Comparison of ENCODE assay signal across 16 cellular contexts in the genomic region with DNA sequence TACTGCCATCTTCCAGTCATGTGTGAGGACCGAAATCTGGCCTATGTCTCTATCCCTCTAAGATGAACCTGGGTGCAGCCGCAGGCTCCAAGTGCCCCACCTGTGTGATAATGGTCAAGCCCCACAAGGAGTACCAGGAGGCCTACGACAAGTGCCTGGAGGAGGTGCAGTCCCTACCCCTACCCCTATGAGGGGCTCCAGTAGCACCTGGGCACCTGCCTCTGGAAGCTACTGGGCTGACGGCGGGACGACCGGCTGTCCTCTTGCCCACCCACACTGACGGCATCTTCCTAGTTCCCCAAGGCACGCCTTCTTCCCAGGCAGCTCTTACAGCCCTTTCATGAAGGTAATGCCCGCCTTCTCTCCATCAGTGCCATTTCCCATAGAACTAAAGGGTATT. TPM values are rescaled to one million over a fixed set of nuclear protein-coding genes. Genes with fewer than 3 reads are reported as not detected.
DNase-seq lines count a peak whose midpoint lies in the region; ATAC-seq and TF ChIP-seq lines count a peak whose summit lies in the region.
"Had no signal": no experiment of that assay in that cellular context is flagged by ENCODE, and none has a peak within 500 bp of the region (broad histone marks: within the 10 kb centered on the region; RNA-seq: fewer than 3 reads in every experiment).

No MANE protein-coding gene starts in this region.

- TF ChIP-seq CTCF in PC-9 (conservative IDR thresholded peaks at IDR 0.05), result no peak

- CTCF ChIA-PET in PC-9 (lab: Charles Lee), result no interaction called here

- no peaks in the 10 kb centered on the region for H3K9me3 Mint-ChIP-seq in stimulated activated memory B cell treated with anti-CD40 and anti-IgM and Interleukin-4, amounts not matched to agents 10 μg/mL and 1 μg/mL and 100 μg/mL, for 72 hours
- H3K9me3 Mint-ChIP-seq: CD4-positive, alpha-beta T cell; HFFc6 had no signal

- H3K4me3 Mint-ChIP-seq in stimulated activated memory B cell treated with anti-CD40 and anti-IgM and Interleukin-4, amounts not matched to agents 10 μg/mL and 1 μg/mL and 100 μg/mL, for 72 hours, result no peak overlapping the region
- H3K4me3 Mint-ChIP-seq: B cell; CD4-positive, alpha-beta T cell; HFFc6 had no signal

- peak; percentile 24 for ATAC-seq in stimulated activated memory B cell treated with anti-CD40 and anti-IgM and Interleukin-4, amounts not matched to agents 10 μg/mL and 1 μg/mL and 100 μg/mL, for 72 hours
- ATAC-seq: K562 had no signal

- no peak overlapping the region for H3K4me2 ChIP-seq in PC-9

- intact Hi-C loops in PC-9 (cut with micrococcal nuclease; ENCODE audit: unreplicated experiment), result loop anchor here (5.0 kb wide), 1 partner anchor 186 kb away; a partner anchor contains a TSS

- no peaks in the 10 kb centered on the region for H3K4me1 Mint-ChIP-seq in stimulated activated memory B cell treated with anti-CD40 and anti-IgM and Interleukin-4, amounts not matched to agents 10 μg/mL and 1 μg/mL and 100 μg/mL, for 72 hours
- H3K4me1 Mint-ChIP-seq: B cell had no signal

- H3K9me3 ChIP-seq in PC-9 (ENCODE audit: insufficient read depth, low read depth), result no peaks in the 10 kb centered on the region
- H3K9me3 ChIP-seq: HAP-1 had no signal

- H3K4me3 ChIP-seq in H7 (ENCODE audit: insufficient read depth, low read depth, low read length) (no peak overlapping the region), PC-9 (no peak overlapping the region)
- H3K4me3 ChIP-seq: HAP-1, K562 had no signal

- no peaks in the 10 kb centered on the region for H3K27me3 Mint-ChIP-seq in stimulated activated memory B cell treated with anti-CD40 and anti-IgM and Interleukin-4, amounts not matched to agents 10 μg/mL and 1 μg/mL and 100 μg/mL, for 72 hours

- no TSS peak for BruUV-seq in PC-9 (replicated peaks; lab: Mats Ljungman, UMichigan)

- H3K27ac ChIP-seq in PC-9, result 0 out of 2 replicates have a peak overlapping the region, but pooled peaks have one; percentile 90

- peaks cover 22% of the 10 kb centered on the region for H3F3A ChIP-seq in PC-9 (ENCODE audit: insufficient read depth, low read depth)

- DNase-seq in H7 (peak; percentile 68), PC-9 (no peak), iPS-NIHi11 (ENCODE audit: low spot score) (peak; percentile 39), SHP77 treated with DMSO at 0.1 percent for 48 hours (lab: John Stamatoyannopoulos, UW) (no peak), NCI-H2107 treated with DMSO at 0.1 percent for 48 hours (lab: John Stamatoyannopoulos, UW; ENCODE audit: unreplicated experiment) (no peak), HuH-7 (ENCODE audit: low spot score) (no peak)
- DNase-seq: C1 segment of cervical spinal cord; Calu3; CD4-positive, alpha-beta T cell; DMS79; HFFc6 had no signal

- H3K9me2 ChIP-seq in PC-9 (ENCODE audit: insufficient read depth), result no peaks in the 10 kb centered on the region

- H2AFZ ChIP-seq in PC-9, result no peak overlapping the region

- no peaks in the 10 kb centered on the region for H3K27me3 ChIP-seq in H7 (ENCODE audit: control insufficient read depth, insufficient read depth, low read length)
- H3K27me3 ChIP-seq in PC-9 (ENCODE audit: insufficient read depth, low read depth), result no peaks in the 10 kb centered on the region

- H3K36me3 ChIP-seq in H7 (replicated peaks; ENCODE audit: control insufficient read depth, insufficient read depth, low read length) (no peaks in the 10 kb centered on the region), PC-9 (ENCODE audit: low read depth) (no peaks in the 10 kb centered on the region)
- H3K36me3 ChIP-seq: HAP-1 had no signal

- H4K20me1 ChIP-seq in PC-9 (ENCODE audit: insufficient read depth), result no peaks in the 10 kb centered on the region

- peaks cover 31% of the 10 kb centered on the region for H3K4me1 ChIP-seq in PC-9 (replicated peaks; ENCODE audit: insufficient read depth)
- H3K4me1 ChIP-seq: HAP-1 had no signal

- POLR2A ChIA-PET in PC-9 (lab: Charles Lee; ENCODE audit: unreplicated experiment), result no interaction called here

- no peaks in the 10 kb centered on the region for H3K79me2 ChIP-seq in PC-9 (ENCODE audit: low read depth)

- no peaks in the 10 kb centered on the region for H3K36me3 Mint-ChIP-seq in stimulated activated memory B cell treated with anti-CD40 and anti-IgM and Interleukin-4, amounts not matched to agents 10 μg/mL and 1 μg/mL and 100 μg/mL, for 72 hours

- no peak overlapping the region for H3K27ac Mint-ChIP-seq in stimulated activated memory B cell treated with anti-CD40 and anti-IgM and Interleukin-4, amounts not matched to agents 10 μg/mL and 1 μg/mL and 100 μg/mL, for 72 hours
- H3K27ac Mint-ChIP-seq: B cell; CD4-positive, alpha-beta T cell; HFFc6 had no signal

RNA-seq across cellular contexts. Expression of a gene that starts 47.4 kb away (rescaled TPM):
- 0.10 TPM in 1 of 2 replicates, not detected in the other for total RNA-seq in H7 (2014; rRNA removed; shearing (Covaris generic))
- 2.0 and 2.2 TPM in 2 replicates for total RNA-seq in PC-9 (2021)

RNA-seq across cellular contexts. Expression of a gene that starts 54.0 kb away (rescaled TPM):
- not detected in 2 replicates for total RNA-seq in H7 (2014; rRNA removed; shearing (Covaris generic))
- 6.1 and 6.5 TPM in 2 replicates for total RNA-seq in PC-9 (2021)
- total RNA-seq: B cell; CD4-positive, alpha-beta T cell; HT1080; K562 had no signal

Comparison
In these comparisons a context has a peak if more than half of its experiments do, and no peak if none do; other contexts are left out.
1. DNase-seq: peak in H7 (single experiment) and iPS-NIHi11 (single experiment); none in PC-9 (0 of 2), SHP77 treated with DMSO at 0.1 percent for 48 hours (single experiment), NCI-H2107 treated with DMSO at 0.1 percent for 48 hours (single experiment) and HuH-7 (single experiment).